Comparison of ENCODE assay signal across 30 cellular contexts in the genomic region with DNA sequence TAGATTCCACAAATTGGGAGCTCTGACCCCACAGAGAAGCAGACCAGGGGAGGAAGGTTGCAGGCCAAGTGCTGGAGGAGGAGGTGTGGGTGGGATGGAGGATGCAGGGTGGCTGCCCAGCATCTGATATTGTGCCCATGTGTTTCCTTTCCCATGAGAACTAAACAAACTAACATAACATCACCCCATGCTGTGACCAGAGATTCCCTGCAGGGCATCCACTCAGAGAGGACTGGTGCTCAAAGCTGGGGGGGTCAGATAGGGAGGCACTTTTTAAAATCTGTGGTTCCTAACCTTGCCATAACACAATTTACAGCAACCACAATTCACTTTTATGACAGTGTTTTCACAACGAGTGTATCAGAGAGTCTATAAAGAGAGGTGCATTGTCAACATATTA.
"Had no signal": no experiment of that assay in that cellular context is flagged by ENCODE, and none has a peak within 500 bp of the region (broad histone marks: within the 10 kb centered on the region; RNA-seq: fewer than 3 reads in every experiment).

No MANE protein-coding gene starts in this region.

- H3K27ac ChIP-seq: ascending aorta, body of pancreas, KMS-11 had no signal

- H3K27me3 ChIP-seq: ascending aorta, body of pancreas, MG63 had no signal

- DNase-seq: activated B cell treated with CpG ODN at 0.5 μM for 24 hours; activated CD4-positive, alpha-beta memory T cell treated with anti-CD3 and anti-CD28 coated beads for 36 hours; activated CD4-positive, alpha-beta T cell treated with anti-CD3 and anti-CD28 coated beads for 1 hour; activated CD4-positive, alpha-beta T cell treated with anti-CD3 and anti-CD28 coated beads, Interleukin-2, amount 10 ng/mL, durations not matched to agents 24 days and 14 days; activated CD8-positive, alpha-beta memory T cell treated with anti-CD3 and anti-CD28 coated beads for 24 hours; activated effector memory CD4-positive, alpha-beta T cell treated with anti-CD3 and anti-CD28 coated beads, Interleukin-2, amount 50 U/mL, for 16 hours; activated naive CD4-positive, alpha-beta T cell treated with Interleukin-2 at 50 U/mL for 16 hours; activated naive CD8-positive, alpha-beta T cell treated with anti-CD3 and anti-CD28 coated beads, Interleukin-2, amount 50 U/mL, for 24 hours; activated T-cell treated with anti-CD3 and anti-CD28 coated beads, Interleukin-2, amount 50 U/mL, for 4 hours; amniotic stem cell; body of pancreas; central memory CD4-positive, alpha-beta T cell; MG63; MV-4-11; NCI-H1105 treated with DMSO at 0.1 percent for 48 hours; NCI-H1436 treated with DMSO at 0.1 percent for 48 hours; NCI-H187 treated with DMSO at 0.1 percent for 48 hours; NCI-H2081 treated with DMSO at 0.1 percent for 48 hours; NCI-H2171 treated with DMSO at 0.1 percent for 48 hours; NCI-H226; NCI-H524; NCI-H774; NK-92 treated with Interleukin-12 subunit alpha and Interleukin-12 subunit beta, amount 100 ng/mL, for 24 hours; OCI-M1; SHP77 treated with DMSO at 0.1 percent for 48 hours; T-helper 17 cell; T-helper 9 cell had no signal

- H3K9me3 ChIP-seq: ascending aorta, body of pancreas, MG63 had no signal

- H3K4me1 ChIP-seq: ascending aorta, body of pancreas had no signal

- ATAC-seq: activated naive CD4-positive, alpha-beta T cell treated with anti-CD3 and anti-CD28 coated beads, Interleukin-2, amount 50 U/mL, for 72 hours; activated naive CD8-positive, alpha-beta T cell treated with anti-CD3 and anti-CD28 coated beads, Interleukin-2, amount 50 U/mL, for 24 hours; activated T-cell treated with anti-CD3 and anti-CD28 coated beads, Interleukin-2, amount 50 U/mL, for 4 hours; body of pancreas; T-helper 17 cell had no signal

- H3K4me3 ChIP-seq: ascending aorta, body of pancreas, MG63 had no signal

- H3K36me3 ChIP-seq: ascending aorta, MG63 had no signal
